Comparison of ENCODE assay signal across 8 cellular contexts in genomic region chr4:39458161-39458504, GRCh38. TPM values are rescaled to one million over a fixed set of nuclear protein-coding genes. Genes with fewer than 3 reads are reported as not detected.
DNase-seq lines count a peak whose midpoint lies in the region; ATAC-seq and TF ChIP-seq lines count a peak whose summit lies in the region.
"Not testable (repeated sequence)": the region's sequence is repeated elsewhere in the genome, so short reads cannot be mapped to it uniquely, and the experiment has no call there.

No MANE protein-coding gene starts in this region.

- H3K4me1 Mint-ChIP-seq in activated CD8-positive, alpha-beta T cell treated with anti-CD3 and anti-CD28 coated beads, Interleukin-2, amount 10 ng/mL, durations not matched to agents 7 days and 5 days (ENCODE audit: low read depth): peaks cover 54% of the 10 kb centered on the region
- peaks cover 24% of the 10 kb centered on the region for H3K4me1 Mint-ChIP-seq in central memory CD8-positive, alpha-beta T cell

- CTCF ChIA-PET in AG04449 (lab: Yijun Ruan, JAX): interaction anchor here (1.0 to 1.5 kb wide), 3 partner anchors 11 to 699 kb away, joined by 3 to 7 read pairs (median 5); no protein-coding TSS in a partner anchor
- CTCF ChIA-PET in activated CD8-positive, alpha-beta T cell treated with anti-CD3 and anti-CD28 coated beads, Interleukin-2, amount 10 ng/mL, durations not matched to agents 7 days and 5 days (lab: Charles Lee): interaction anchor here (1.0 to 4.2 kb wide), 3 partner anchors 10 to 20 kb away, joined by 3 to 32 read pairs (median 5); no protein-coding TSS in a partner anchor

- H3K27me3 ChIP-seq in MG63; heart right ventricle; skeletal muscle tissue (ENCODE audit: control insufficient read depth in 3 of 3, insufficient read depth in 3 of 3, low read length in 3 of 3): not testable (repeated sequence)

- ATAC-seq in GM19397 (IDR thresholded peaks at IDR 0.05; ENCODE audit: unreplicated experiment) (peak; percentile 7), heart right ventricle (peak in 7 of 8 donors; percentile 2 to 18 (median 12)), mucosa of descending colon (peak; percentile 4)
- peak; percentile 8 for ATAC-seq in activated CD8-positive, alpha-beta T cell treated with anti-CD3 and anti-CD28 coated beads, Interleukin-2, amount 10 ng/mL, durations not matched to agents 7 days and 5 days
- peak; percentile 10 for ATAC-seq in central memory CD8-positive, alpha-beta T cell (replicated peaks; ENCODE audit: extremely low read depth, poor library complexity, severe bottlenecking)

- intact Hi-C loops in heart right ventricle (cut with DNase I): loop anchor here in 4 of 10 donors (5.0 to 10.0 kb wide), 2 partner anchors 179 to 553 kb away; partner anchors contain the start of gene SMIM14 (in 3 of the 4)
- intact Hi-C loops in mucosa of descending colon (cut with DNase I, micrococcal nuclease): not testable (repeated sequence)

- H3K4me3 ChIP-seq in AG04449 (ENCODE audit: low read depth, low read length) (peak overlapping the region; percentile 91), MG63 (peak overlapping the region; percentile 65), heart right ventricle (peak overlapping the region; percentile 73 to 98 (median 80)), mucosa of descending colon (peak overlapping the region; percentile 90), skeletal muscle tissue (ENCODE audit: low read length in 3 of 3) (peak overlapping the region; percentile 91 to 99 (median 97))

- not testable (repeated sequence) for H3K9me3 ChIP-seq in MG63; heart right ventricle; mucosa of descending colon; skeletal muscle tissue (ENCODE audit: control insufficient read depth in 3 of 3, low read length in 3 of 3)

- H3K27me3 Mint-ChIP-seq in activated CD8-positive, alpha-beta T cell treated with anti-CD3 and anti-CD28 coated beads, Interleukin-2, amount 10 ng/mL, durations not matched to agents 7 days and 5 days (ENCODE audit: low read depth); central memory CD8-positive, alpha-beta T cell: not testable (repeated sequence)

- H3K4me1 ChIP-seq in heart right ventricle (peaks cover 5 to 43% (median 33%) of the 10 kb centered on the region in 9 donors), mucosa of descending colon (ENCODE audit: low read depth) (peaks cover 25% of the 10 kb centered on the region), skeletal muscle tissue (ENCODE audit: control insufficient read depth in 3 of 3, insufficient read depth in 3 of 3, low read length in 3 of 3) (peaks cover 11 to 21% (median 21%) of the 10 kb centered on the region in 3 donors)

- peak overlapping the region; percentile 97 for H3K27ac Mint-ChIP-seq in activated CD8-positive, alpha-beta T cell treated with anti-CD3 and anti-CD28 coated beads, Interleukin-2, amount 10 ng/mL, durations not matched to agents 7 days and 5 days
- peak overlapping the region; percentile 100 for H3K27ac Mint-ChIP-seq in central memory CD8-positive, alpha-beta T cell (ENCODE audit: low read depth)

- peak overlapping the region; percentile 95 to 100 (median 98) for H3K9ac ChIP-seq in skeletal muscle tissue (ENCODE audit: low read depth in 1 of 3, low read length in 3 of 3)

- DNase-seq in AG04449 (ENCODE audit: low read depth, low spot score); MG63; activated CD8-positive, alpha-beta T cell treated with anti-CD3 and anti-CD28 coated beads, Interleukin-2, amount 10 ng/mL, durations not matched to agents 7 days and 5 days; central memory CD8-positive, alpha-beta T cell (ENCODE audit: low spot score in 2 of 2); heart right ventricle; mucosa of descending colon: not testable (repeated sequence)

- POLR2A ChIA-PET in AG04449 (lab: Yijun Ruan, JAX): interaction anchor here (0.6 to 1.5 kb wide), 5 partner anchors 11 to 570 kb away, joined by 3 to 4 read pairs (median 3); partner anchors contain the start of gene SMIM14
- POLR2A ChIA-PET in activated CD8-positive, alpha-beta T cell treated with anti-CD3 and anti-CD28 coated beads, Interleukin-2, amount 10 ng/mL, durations not matched to agents 7 days and 5 days (lab: Charles Lee): interaction anchor here (0.6 to 3.0 kb wide), 15 partner anchors 8 to 975 kb away, joined by 3 to 19 read pairs (median 3); partner anchors contain the start of genes KLB, RFC1, UBE2K and WDR19

- peak overlapping the region; percentile 91 for H3K4me3 Mint-ChIP-seq in activated CD8-positive, alpha-beta T cell treated with anti-CD3 and anti-CD28 coated beads, Interleukin-2, amount 10 ng/mL, durations not matched to agents 7 days and 5 days
- peak overlapping the region; percentile 97 for H3K4me3 Mint-ChIP-seq in central memory CD8-positive, alpha-beta T cell

- not testable (repeated sequence) for H3K9me3 Mint-ChIP-seq in activated CD8-positive, alpha-beta T cell treated with anti-CD3 and anti-CD28 coated beads, Interleukin-2, amount 10 ng/mL, durations not matched to agents 7 days and 5 days (ENCODE audit: insufficient read depth); central memory CD8-positive, alpha-beta T cell

- TF ChIP-seq CTCF in AG04449 (IDR thresholded peaks at IDR 0.05; ENCODE audit: insufficient read depth, low read length, missing control alignments); heart right ventricle (IDR thresholded peaks at IDR 0.05); mucosa of descending colon (IDR thresholded peaks at IDR 0.05): not testable (repeated sequence)

- H3K36me3 ChIP-seq in MG63: peaks cover 64% of the 10 kb centered on the region
- H3K36me3 ChIP-seq in heart right ventricle: peaks cover 0 to 72% (median 45%) of the 10 kb centered on the region in 9 donors
- H3K36me3 ChIP-seq in mucosa of descending colon (ENCODE audit: low read depth): peaks cover 14% of the 10 kb centered on the region
- H3K36me3 ChIP-seq in skeletal muscle tissue (ENCODE audit: control insufficient read depth in 3 of 3, insufficient read depth in 3 of 3, low read length in 3 of 3): peaks cover 31 to 53% (median 53%) of the 10 kb centered on the region in 3 donors

- H3K36me3 Mint-ChIP-seq in activated CD8-positive, alpha-beta T cell treated with anti-CD3 and anti-CD28 coated beads, Interleukin-2, amount 10 ng/mL, durations not matched to agents 7 days and 5 days (ENCODE audit: low read depth): peaks cover 59% of the 10 kb centered on the region
- H3K36me3 Mint-ChIP-seq in central memory CD8-positive, alpha-beta T cell (ENCODE audit: insufficient read depth): peaks cover 68% of the 10 kb centered on the region

- H3K27ac ChIP-seq in heart right ventricle: peak overlapping the region; percentile 71 to 98 (median 93)
- H3K27ac ChIP-seq in skeletal muscle tissue (ENCODE audit: low read depth, low read length): peak overlapping the region; percentile 97

- WGBS in heart right ventricle, 2 donors: 1% methylated on average over 13 of the region's 13 CpGs

RNA-seq across cellular contexts. Expression of gene RPL9, which starts 0.6 kb away (rescaled TPM):
- 1,371 and 1,840 TPM in 2 replicates for total RNA-seq in MG63 (2014; rRNA removed; shearing (Covaris generic); ENCODE audit: low replicate concordance)
- 1,000 to 10,000 TPM; 1,107 to 1,219 TPM for total RNA-seq in activated CD8-positive, alpha-beta T cell treated with anti-CD3 and anti-CD28 coated beads, Interleukin-2, amount 10 ng/mL, durations not matched to agents 7 days and 5 days
- total RNA-seq in heart right ventricle (1,000 to 10,000 TPM in 1 of 10 donors, 100 to 1,000 TPM in 9; 546 to 1,064 (median 776) TPM), mucosa of descending colon (1,000 to 10,000 TPM in 2 of 3 donors, 100 to 1,000 TPM in 1; 771 to 1,260 (median 1,019) TPM), skeletal muscle tissue (5,741 TPM)
- polyA plus RNA-seq in heart right ventricle: 1,000 to 10,000 TPM; 1,329 to 1,826 TPM

RNA-seq across cellular contexts. Expression of gene LIAS, which starts 0.7 kb away (rescaled TPM):
- 16.0 and 31.4 TPM in 2 replicates for total RNA-seq in MG63 (2014; rRNA removed; shearing (Covaris generic); ENCODE audit: low replicate concordance)
- 10 to 100 TPM; 15.3 to 16.1 TPM for total RNA-seq in activated CD8-positive, alpha-beta T cell treated with anti-CD3 and anti-CD28 coated beads, Interleukin-2, amount 10 ng/mL, durations not matched to agents 7 days and 5 days
- total RNA-seq in heart right ventricle (10 to 100 TPM; 16.0 to 32.4 (median 27.0) TPM), mucosa of descending colon (10 to 100 TPM; 16.5 to 30.1 (median 22.4) TPM), skeletal muscle tissue (18.8 TPM)
- polyA plus RNA-seq in heart right ventricle: 10 to 100 TPM; 12.7 to 17.0 TPM

RNA-seq across cellular contexts. Expression of gene KLB, which starts 51.4 kb away (rescaled TPM):
- total RNA-seq in MG63 (2014; rRNA removed; shearing (Covaris generic); ENCODE audit: low replicate concordance): not detected in 2 replicates
- total RNA-seq in activated CD8-positive, alpha-beta T cell treated with anti-CD3 and anti-CD28 coated beads, Interleukin-2, amount 10 ng/mL, durations not matched to agents 7 days and 5 days: not detected
- under 1 TPM in 6 of 10 donors, not detected in 4; 0.08 to 0.53 (median 0.24) TPM for total RNA-seq in heart right ventricle
- under 1 TPM; 0.19 to 0.29 TPM for polyA plus RNA-seq in heart right ventricle
- total RNA-seq in mucosa of descending colon: 1 to 10 TPM in 1 of 3 donors, under 1 TPM in 2; 0.44 to 1.0 (median 0.92) TPM
- 1.0 TPM for total RNA-seq in skeletal muscle tissue
